ENCODE assay signal across 2 cellular contexts in genomic region chr3:165459924-165460540, GRCh38.
A peak's percentile ranks its signal among the peaks of the same experiment; 100 is the strongest.
TF ChIP-seq lines count a peak whose summit lies in the region.

No MANE protein-coding gene starts in this region.

TF ChIP-seq in IMR-90, 13 proteins besides CTCF, POLR2A, EP300 and RAD21:
- TF ChIP-seq ELK1 (IDR thresholded peaks at IDR 0.05; ENCODE audit: borderline replicate concordance, low read depth, low read length) (no peak), MXI1 (IDR thresholded peaks at IDR 0.05; ENCODE audit: borderline replicate concordance, low read depth, low read length) (no peak)

TF ChIP-seq in K562, 482 proteins besides CTCF, POLR2A, EP300 and RAD21:
- TF ChIP-seq ESRRB (CRISPR knock-in tag; IDR thresholded peaks at IDR 0.05; ENCODE audit: borderline replicate concordance) = no peak
- peak; percentile 55; the same call in 1 of the 2 replicates for TF ChIP-seq ZNF134 (CRISPR knock-in tag; conservative IDR thresholded peaks at IDR 0.05)
- TF ChIP-seq JUN (IDR thresholded peaks at IDR 0.05; ENCODE audit: borderline replicate concordance, low read depth, low read length) = no peak
- TF ChIP-seq JUN (CRISPR knock-in tag; IDR thresholded peaks at IDR 0.05; ENCODE audit: borderline replicate concordance) = no peak
